In the genomic region with DNA sequence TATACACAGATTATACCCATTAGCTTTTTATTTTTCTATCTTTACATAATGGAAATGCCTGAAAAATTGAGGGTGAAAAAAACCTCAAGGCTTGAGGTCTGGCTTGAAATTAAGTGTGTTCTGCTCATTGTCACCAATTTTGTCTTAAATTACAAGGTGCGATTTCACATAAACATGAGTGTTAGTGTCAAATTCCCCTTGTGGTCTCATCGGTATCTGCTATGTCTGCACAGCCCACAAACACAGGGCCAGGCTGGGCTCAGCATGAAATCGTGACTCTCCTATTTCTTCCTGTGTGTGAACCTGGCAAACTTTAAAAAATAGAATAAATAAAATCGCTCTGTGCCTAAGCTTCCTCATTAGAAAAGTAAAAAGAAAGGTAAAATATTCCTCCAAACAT, we compare ENCODE assay signal across 18 cellular contexts.
DNase-seq lines count a peak whose midpoint lies in the region; ATAC-seq, FAIRE-seq and TF ChIP-seq lines count a peak whose summit lies in the region.
"Had no signal": no experiment of that assay in that cellular context is flagged by ENCODE, and none has a peak within 500 bp of the region (broad histone marks: within the 10 kb centered on the region; RNA-seq: fewer than 3 reads in every experiment).

No MANE protein-coding gene starts in this region.

- H3K4me1 ChIP-seq in MM.1S (ENCODE audit: low read length) (no peaks in the 10 kb centered on the region), endodermal cell (ENCODE audit: control insufficient read depth, insufficient read depth, low read length) (no peaks in the 10 kb centered on the region), upper lobe of right lung (no peaks in the 10 kb centered on the region)
- H3K4me1 ChIP-seq: HAP-1 had no signal

- H3K4me2 ChIP-seq in MM.1S (ENCODE audit: low read depth, low read length), result no peak overlapping the region

- no peak overlapping the region for H3K4me3 ChIP-seq in MM.1S (ENCODE audit: low read length)
- H3K4me3 ChIP-seq in endodermal cell (ENCODE audit: low read length), result no peak overlapping the region
- H3K4me3 ChIP-seq in upper lobe of right lung, result no peak overlapping the region
- H3K4me3 ChIP-seq: HAP-1 had no signal

- H3K9me3 ChIP-seq in MM.1S (replicated peaks; ENCODE audit: insufficient read depth, low read length) (no peaks in the 10 kb centered on the region), endodermal cell (ENCODE audit: control insufficient read depth, low read length) (no peaks in the 10 kb centered on the region), upper lobe of right lung (no peaks in the 10 kb centered on the region)
- H3K9me3 ChIP-seq: HAP-1 had no signal

- peak; percentile 17 for DNase-seq in MM.1S
- peak; percentile 31 for DNase-seq in endodermal cell
- peak; percentile 41 for DNase-seq in mesenteric fat pad (ENCODE audit: low spot score)
- DNase-seq in upper lobe of right lung, result peak; percentile 13
- DNase-seq in DMS 273 treated with DMSO at 0.1 percent for 48 hours (lab: John Stamatoyannopoulos, UW), result no peak
- DNase-seq in HFFc6, result no peak
- DNase-seq in GM12892 (ENCODE audit: insufficient read length), result no peak
- DNase-seq: C1 segment of cervical spinal cord; Calu3; CD4-positive, alpha-beta memory T cell; COR-L47; DMS153; DND-41; GOT3 had no signal

- peaks cover 42% of the 10 kb centered on the region for H3K27me3 Mint-ChIP-seq in endodermal cell (ENCODE audit: insufficient read depth)
- H3K27me3 Mint-ChIP-seq in HFFc6 (ENCODE audit: insufficient read depth), result peaks cover 19% of the 10 kb centered on the region

- FAIRE-seq in GM12892 (lab: Jason Lieb, UNC), result no peak
- FAIRE-seq: G401.6, GM18507, H54 had no signal

- peaks cover 14% of the 10 kb centered on the region for H3K4me1 Mint-ChIP-seq in endodermal cell
- H3K4me1 Mint-ChIP-seq in HFFc6 (ENCODE audit: low read depth), result no peaks in the 10 kb centered on the region
- H3K4me1 Mint-ChIP-seq: CD4-positive, alpha-beta memory T cell had no signal

- 89 to 94% methylated on average over 3 to 4 of the region's 4 CpGs for WGBS in endodermal cell (ENCODE audit: insufficient coverage in 1 of 2, insufficient read length in 1 of 2), 2 experiments

- no peak for TF ChIP-seq POLR2A in GM12892 (IDR thresholded peaks at IDR 0.05; ENCODE audit: low read depth, low read length)

- H4K20me1 ChIP-seq in MM.1S (ENCODE audit: insufficient read depth, low read length), result no peaks in the 10 kb centered on the region

- TF ChIP-seq CTCF in MM.1S (IDR thresholded peaks at IDR 0.05; ENCODE audit: low read length), result no peak
- no peak for TF ChIP-seq CTCF in endodermal cell (conservative IDR thresholded peaks at IDR 0.05)
- TF ChIP-seq CTCF in upper lobe of right lung (IDR thresholded peaks at IDR 0.05), result no peak
- TF ChIP-seq CTCF in HFFc6 (IDR thresholded peaks at IDR 0.05), result no peak

- H2AFZ ChIP-seq in MM.1S (ENCODE audit: low read length), result no peak overlapping the region

- H3K9ac ChIP-seq in MM.1S (ENCODE audit: low read length) (no peak overlapping the region), endodermal cell (ENCODE audit: extremely low read depth, low read length, poor library complexity, severe bottlenecking) (no peak overlapping the region)

- H3K36me3 ChIP-seq in MM.1S (replicated peaks; ENCODE audit: insufficient read depth, low read length) (no peaks in the 10 kb centered on the region), endodermal cell (ENCODE audit: control insufficient read depth, insufficient read depth, low read length) (no peaks in the 10 kb centered on the region), upper lobe of right lung (no peaks in the 10 kb centered on the region)
- H3K36me3 ChIP-seq: HAP-1 had no signal

- H3K9me3 Mint-ChIP-seq in endodermal cell, result no peaks in the 10 kb centered on the region
- no peaks in the 10 kb centered on the region; the same call in 1 of the 2 replicates for H3K9me3 Mint-ChIP-seq in HFFc6

- H3K36me3 Mint-ChIP-seq in endodermal cell (ENCODE audit: low read depth) (no peaks in the 10 kb centered on the region), HFFc6 (ENCODE audit: low read depth) (no peaks in the 10 kb centered on the region)
- H3K36me3 Mint-ChIP-seq: CD4-positive, alpha-beta memory T cell had no signal

- no peak for ATAC-seq in upper lobe of right lung

- intact Hi-C loops in upper lobe of right lung (cut with DNase I), result no loop called here

- no peaks in the 10 kb centered on the region for H3K9me2 ChIP-seq in MM.1S (replicated peaks; ENCODE audit: insufficient read depth, low read length)

- H3K27me3 ChIP-seq in MM.1S (replicated peaks; ENCODE audit: insufficient read depth, low read length), result no peaks in the 10 kb centered on the region
- H3K27me3 ChIP-seq in endodermal cell (ENCODE audit: control insufficient read depth, insufficient read depth, low read length, poor library complexity, severe bottlenecking), result peaks cover 22% of the 10 kb centered on the region
- no peaks in the 10 kb centered on the region for H3K27me3 ChIP-seq in upper lobe of right lung

- H3K27ac ChIP-seq in MM.1S (ENCODE audit: low read length) (no peak overlapping the region), endodermal cell (ENCODE audit: low read depth, low read length) (no peak overlapping the region), upper lobe of right lung (no peak overlapping the region)

- H3K4me3 Mint-ChIP-seq in endodermal cell, result no peak overlapping the region
- no peak overlapping the region for H3K4me3 Mint-ChIP-seq in HFFc6
- H3K4me3 Mint-ChIP-seq: CD4-positive, alpha-beta memory T cell had no signal

- no peak overlapping the region for H3K27ac Mint-ChIP-seq in endodermal cell
- H3K27ac Mint-ChIP-seq in HFFc6, result no peak overlapping the region
- H3K27ac Mint-ChIP-seq: CD4-positive, alpha-beta memory T cell had no signal

- no peaks in the 10 kb centered on the region for H3K79me2 ChIP-seq in MM.1S (ENCODE audit: low read length)

- H3F3A ChIP-seq in MM.1S (ENCODE audit: insufficient read depth, low read length), result no peaks in the 10 kb centered on the region

Comparison
In these comparisons a context has a peak if more than half of its experiments do, and no peak if none do; other contexts are left out.
1. DNase-seq: peak in MM.1S (single experiment), endodermal cell (single experiment), mesenteric fat pad (single experiment) and upper lobe of right lung (single experiment); none in DMS 273 treated with DMSO at 0.1 percent for 48 hours (single experiment), HFFc6 (single experiment) and GM12892 (single experiment).